In the genomic region with DNA sequence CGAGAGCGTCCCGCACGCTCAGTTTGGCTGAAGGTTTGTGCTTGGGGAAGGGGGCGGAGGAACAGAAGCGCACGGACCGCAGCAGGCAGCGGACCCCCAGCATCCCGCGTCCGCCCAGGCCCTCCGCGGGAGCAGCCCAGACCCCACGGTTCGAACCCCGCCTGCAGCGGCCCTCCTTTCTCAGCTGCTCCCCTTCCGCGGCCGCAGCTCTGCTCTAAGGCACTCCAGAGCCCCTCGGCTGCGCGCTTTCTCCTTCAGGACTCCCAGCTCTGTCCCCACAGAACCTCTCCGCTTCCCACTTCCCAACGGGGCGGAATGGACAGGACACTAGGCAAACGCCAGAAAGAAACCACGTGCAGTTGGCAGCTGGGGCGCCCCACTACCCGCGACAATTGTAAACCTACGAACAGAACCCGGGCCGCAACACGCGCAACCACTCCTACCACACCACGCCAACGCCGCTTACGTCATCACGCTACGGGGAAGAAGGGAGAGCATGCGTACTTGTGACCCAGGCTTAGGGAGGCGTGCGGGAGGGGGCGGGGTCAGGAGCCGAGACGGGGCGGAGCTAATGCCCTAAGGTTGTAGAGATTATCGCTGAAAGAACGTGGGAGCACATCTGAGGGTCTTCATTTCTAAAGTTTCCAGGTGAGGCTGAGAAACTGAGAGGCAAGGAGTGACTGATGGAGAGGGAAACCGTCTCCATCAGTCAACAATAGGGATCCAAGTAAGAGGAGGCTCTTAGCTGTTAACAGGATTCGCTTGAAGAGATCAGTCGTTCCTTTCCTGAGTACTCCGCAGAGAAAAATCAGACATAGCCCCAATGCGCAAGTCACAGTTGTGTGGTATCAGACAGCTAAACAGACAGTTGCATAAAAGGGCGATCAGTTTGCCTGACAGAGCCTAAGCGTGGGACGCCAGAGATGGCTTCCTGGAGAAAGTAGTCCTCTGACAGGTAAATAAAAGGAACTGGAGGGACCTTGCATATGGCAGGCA, we compare ENCODE assay signal across 8 cellular contexts. TPM values are rescaled to one million over a fixed set of nuclear protein-coding genes. Genes with fewer than 3 reads are reported as not detected.
DNase-seq lines count a peak whose midpoint lies in the region; ATAC-seq, FAIRE-seq and TF ChIP-seq lines count a peak whose summit lies in the region.

A gene with protein sequence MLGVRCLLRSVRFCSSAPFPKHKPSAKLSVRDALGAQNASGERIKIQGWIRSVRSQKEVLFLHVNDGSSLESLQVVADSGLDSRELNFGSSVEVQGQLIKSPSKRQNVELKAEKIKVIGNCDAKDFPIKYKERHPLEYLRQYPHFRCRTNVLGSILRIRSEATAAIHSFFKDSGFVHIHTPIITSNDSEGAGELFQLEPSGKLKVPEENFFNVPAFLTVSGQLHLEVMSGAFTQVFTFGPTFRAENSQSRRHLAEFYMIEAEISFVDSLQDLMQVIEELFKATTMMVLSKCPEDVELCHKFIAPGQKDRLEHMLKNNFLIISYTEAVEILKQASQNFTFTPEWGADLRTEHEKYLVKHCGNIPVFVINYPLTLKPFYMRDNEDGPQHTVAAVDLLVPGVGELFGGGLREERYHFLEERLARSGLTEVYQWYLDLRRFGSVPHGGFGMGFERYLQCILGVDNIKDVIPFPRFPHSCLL (minus strand): TSS at position 479 of the 996 bp plus-strand sequence. CDS start 376 bp downstream, at position 103.

- dilution Hi-C loops in mammary epithelial cell (cut with HindIII; ENCODE audit: low sequenced_read_pairs) = no loop called here

- peak within 1 kb of the TSS; percentile 76 for H3K9ac ChIP-seq in mammary epithelial cell (ENCODE audit: insufficient read depth, low read length)

- peak within 1 kb of the TSS; percentile 94 for H3K4me2 ChIP-seq in mammary epithelial cell (ENCODE audit: insufficient read depth, low read depth, low read length)

- WGBS in mammary epithelial cell (ENCODE audit: low coverage, missing lambda C conversion rate) = 2% methylated on average over 25 of the region's 60 CpGs
- 0 to 1% (median 0%) methylated on average over 60 of the region's 60 CpGs for WGBS in small intestine, 3 donors

- BruUV-seq in mammary epithelial cell (replicated peaks; lab: Mats Ljungman, UMichigan) = TSS peak; percentile 57

- CTCF ChIA-PET in mammary epithelial cell (lab: Charles Lee; ENCODE audit: low non-redundant PET) = interaction anchor here (1.2 kb wide), 1 partner anchor 141 kb away, joined by 4 read pairs; no protein-coding TSS in a partner anchor

- H3K4me1 ChIP-seq in mammary epithelial cell (ENCODE audit: insufficient read depth, low read length) = peaks cover 17% of the 10 kb centered on the region
- peaks cover 0 to 10% of the 10 kb centered on the region in 2 donors for H3K4me1 ChIP-seq in small intestine (ENCODE audit: control insufficient read depth in 2 of 2, insufficient read depth in 1 of 2, low read depth in 1 of 2, low read length in 1 of 2)

- in situ Hi-C loops in ACHN (cut with HindIII; ENCODE audit: low pct_ligation_motif_present, low pct_unique_long_range_greater_than_20kb, low sequenced_read_pairs) (no loop called here), mammary epithelial cell (cut with MboI; ENCODE audit: low sequenced_read_pairs in 2 of 2) (no loop called here)

- no peaks in the 10 kb centered on the region for H4K20me1 ChIP-seq in mammary epithelial cell (ENCODE audit: insufficient read depth, low read length)

- H2AFZ ChIP-seq in mammary epithelial cell (ENCODE audit: low read depth, low read length) = peak within 1 kb of the TSS; percentile 98

- intact Hi-C loops in mammary epithelial cell (cut with micrococcal nuclease) = no loop called here

- peak within 1 kb of the TSS; percentile 75 for H3K27ac ChIP-seq in WERI-Rb-1
- peak within 1 kb of the TSS; percentile 61 for H3K27ac ChIP-seq in mammary epithelial cell (ENCODE audit: insufficient read depth, low read depth, low read length)
- H3K27ac ChIP-seq in small intestine (ENCODE audit: low read depth in 1 of 2, low read length in 1 of 2) = peak within 1 kb of the TSS; percentile 74 to 89

- H3K79me2 ChIP-seq in mammary epithelial cell (ENCODE audit: insufficient read depth, low read length) = peaks cover 28% of the 10 kb centered on the region

- H3K9me3 ChIP-seq in WERI-Rb-1 (ENCODE audit: severe bottlenecking) (no peaks in the 10 kb centered on the region), mammary epithelial cell (replicated peaks; ENCODE audit: insufficient read depth, low read length) (no peaks in the 10 kb centered on the region), small intestine (ENCODE audit: control insufficient read depth, low read depth) (no peaks in the 10 kb centered on the region)

- peaks cover 19% of the 10 kb centered on the region for H3K36me3 ChIP-seq in WERI-Rb-1
- H3K36me3 ChIP-seq in mammary epithelial cell (ENCODE audit: insufficient read depth, low read length) = peaks cover 5% of the 10 kb centered on the region
- no peaks in the 10 kb centered on the region for H3K36me3 ChIP-seq in small intestine (ENCODE audit: control insufficient read depth in 2 of 2, insufficient read depth in 2 of 2, low read length in 2 of 2)

- no peak for TF ChIP-seq CTCF in WERI-Rb-1 (IDR thresholded peaks at IDR 0.05; ENCODE audit: low read depth, low read length)
- no peak for TF ChIP-seq CTCF in mammary epithelial cell (conservative IDR thresholded peaks at IDR 0.05 in 1 of 2, IDR thresholded peaks at IDR 0.05 in 1 of 2; ENCODE audit: extremely low read depth in 1 of 2, insufficient read depth in 1 of 2, low read depth in 1 of 2, low read length in 2 of 2)

- H3K27me3 ChIP-seq in WERI-Rb-1 (ENCODE audit: insufficient read depth, low read depth, severe bottlenecking) = no peaks in the 10 kb centered on the region
- no peaks in the 10 kb centered on the region for H3K27me3 ChIP-seq in mammary epithelial cell (ENCODE audit: insufficient read depth, low read length)
- H3K27me3 ChIP-seq in small intestine (ENCODE audit: control insufficient read depth in 2 of 2, insufficient read depth in 2 of 2, low read length in 2 of 2) = no peaks in the 10 kb centered on the region

- DNase-seq in ACHN (peak; percentile 94), NCI-H2227 (lab: John Stamatoyannopoulos, UW; ENCODE audit: unreplicated experiment) (peak; percentile 98), WERI-Rb-1 (peak; percentile 98), mammary epithelial cell (peak; percentile 95), iPS-NIHi11 (ENCODE audit: low spot score) (peak; percentile 98), small intestine (peak; percentile 99)

- H3K4me3 ChIP-seq in WERI-Rb-1 (ENCODE audit: low read depth, low read length) (peak within 1 kb of the TSS; percentile 97), mammary epithelial cell (replicated peaks in 1 of 3; ENCODE audit: insufficient read depth in 1 of 3, low read depth in 2 of 3, low read length in 3 of 3) (peak within 1 kb of the TSS; percentile 57 to 96 (median 90)), small intestine (ENCODE audit: low read depth in 1 of 2, low read length in 2 of 2) (peak within 1 kb of the TSS; percentile 71 to 72)

- no peak for FAIRE-seq in small intestine (lab: Jason Lieb, UNC)

- ATAC-seq in GM18873 (IDR thresholded peaks at IDR 0.05; ENCODE audit: low FRiP score, unreplicated experiment) = peak; percentile 92
- peak; percentile 95 for ATAC-seq in HG03139 (IDR thresholded peaks at IDR 0.05; ENCODE audit: unreplicated experiment)

RNA-seq across cellular contexts. Expression of the gene that starts here (rescaled TPM):
- total RNA-seq in mammary epithelial cell = 10 to 100 TPM; 21.8 to 22.3 TPM
- polyA plus RNA-seq in mammary epithelial cell (12.1 TPM), small intestine (10 to 100 TPM in 1 of 3 donors, 1 to 10 TPM in 2; 8.1 to 21.8 (median 8.4) TPM)
- 11.3 TPM for polyA minus RNA-seq in mammary epithelial cell

Comparison
In these comparisons a context has a peak if more than half of its experiments do, and no peak if none do; other contexts are left out.
1. Peak in every context shown above with its lines: DNase-seq, ATAC-seq, H3K4me3 ChIP-seq and H3K27ac ChIP-seq.